20 cellular contexts compared by ENCODE assay signal in genomic region chr16:69323428-69323827, GRCh38. TPM values are rescaled to one million over a fixed set of nuclear protein-coding genes. Genes with fewer than 3 reads are reported as not detected.
A peak's percentile ranks its signal among the peaks of the same experiment; 100 is the strongest.
DNase-seq lines count a peak whose midpoint lies in the region; ATAC-seq, FAIRE-seq and TF ChIP-seq lines count a peak whose summit lies in the region.
"Had no signal": no experiment of that assay in that cellular context is flagged by ENCODE, and none has a peak within 500 bp of the region (broad histone marks: within the 10 kb centered on the region; RNA-seq: fewer than 3 reads in every experiment).

No MANE protein-coding gene starts in this region.

- TF ChIP-seq POLR2A in GM12878 (IDR thresholded peaks at IDR 0.05; ENCODE audit: low read depth, low read length) (peak; percentile 26; the same call in 1 of the 2 replicates), right lobe of liver (IDR thresholded peaks at IDR 0.05) (no peak)

- no peak overlapping the region for H3K56ac ChIP-seq in mesendoderm (ENCODE audit: low read length)

- H2AFZ ChIP-seq in GM12878 (ENCODE audit: control insufficient read depth, low read depth, low read length): no peak overlapping the region

- H2BK5ac ChIP-seq in mesendoderm (ENCODE audit: low read length): no peak overlapping the region

- peaks cover 94% of the 10 kb centered on the region for H3K36me3 Mint-ChIP-seq in stimulated activated effector memory CD8-positive, alpha-beta T cell treated with anti-CD3 and anti-CD28 coated beads, Interleukin-12 subunit alpha, Interleukin-12 subunit beta, amount 100 ng/mL, for 72 hours
- peaks cover 46% of the 10 kb centered on the region for H3K36me3 Mint-ChIP-seq in activated CD8-positive, alpha-beta T cell treated with anti-CD3 and anti-CD28 coated beads for 36 hours (ENCODE audit: low read depth)

- 95% methylated on average over 15 of the region's 15 CpGs for WGBS in GM12878 (ENCODE audit: insufficient coverage, insufficient replicate concordance, low lambda C conversion rate, missing lambda C conversion rate)
- 56% methylated on average over 5 of the region's 15 CpGs for WGBS in right lobe of liver (ENCODE audit: insufficient coverage, low coverage, low lambda C conversion rate, missing lambda C conversion rate)
- no CpG with 5 or more reads among the region's 15 CpGs for WGBS in mesendoderm (ENCODE audit: extremely low coverage, insufficient coverage, low lambda C conversion rate)

- H3K27me3 Mint-ChIP-seq in activated CD8-positive, alpha-beta T cell treated with anti-CD3 and anti-CD28 coated beads for 36 hours: no peaks in the 10 kb centered on the region

- SMC1A ChIA-PET in GM12878 (lab: Charles Lee; ENCODE audit: uncharacterized antibody, unreplicated experiment): no interaction called here

- H2AK5ac ChIP-seq in mesendoderm (ENCODE audit: low read length): no peak overlapping the region

- no peak overlapping the region for H3K23ac ChIP-seq in mesendoderm (ENCODE audit: low read length)

- no peak overlapping the region for H3K4ac ChIP-seq in mesendoderm (ENCODE audit: low read depth, low read length)

- no TSS peak for BruUV-seq in GM12878 (replicated peaks; lab: Mats Ljungman, UMichigan)

- no peak overlapping the region for H4K5ac ChIP-seq in mesendoderm (ENCODE audit: low read length)

- H4K8ac ChIP-seq in mesendoderm (ENCODE audit: low read depth, low read length): no peak overlapping the region

- H3K4me2 ChIP-seq in GM12878 (ENCODE audit: control insufficient read depth, insufficient read depth): no peak overlapping the region
- no peak overlapping the region for H3K4me2 ChIP-seq in mesendoderm (ENCODE audit: low read length)

- no peak for TF ChIP-seq RAD21 in GM12878 (IDR thresholded peaks at IDR 0.05; ENCODE audit: insufficient read depth, low read depth, low read length)

- no peak for FAIRE-seq in GM12878 (lab: Jason Lieb, UNC)
- FAIRE-seq: GM12891, GM18507, H1 had no signal

- H3K27ac Mint-ChIP-seq in stimulated activated effector memory CD8-positive, alpha-beta T cell treated with anti-CD3 and anti-CD28 coated beads, Interleukin-12 subunit alpha, Interleukin-12 subunit beta, amount 100 ng/mL, for 72 hours: peak overlapping the region; percentile 37
- H3K27ac Mint-ChIP-seq in activated CD8-positive, alpha-beta T cell treated with anti-CD3 and anti-CD28 coated beads for 36 hours: no peak overlapping the region

- H3K4me3 ChIP-seq in GM12878 (no peak overlapping the region), right lobe of liver (no peak overlapping the region), mesendoderm (ENCODE audit: low read length) (no peak overlapping the region)

- H3K4me3 Mint-ChIP-seq in stimulated activated effector memory CD8-positive, alpha-beta T cell treated with anti-CD3 and anti-CD28 coated beads, Interleukin-12 subunit alpha, Interleukin-12 subunit beta, amount 100 ng/mL, for 72 hours: no peak overlapping the region
- H3K4me3 Mint-ChIP-seq in activated CD8-positive, alpha-beta T cell treated with anti-CD3 and anti-CD28 coated beads for 36 hours: no peak overlapping the region

- H3K9me3 ChIP-seq in GM12878 (replicated peaks; ENCODE audit: control insufficient read depth, insufficient read depth, low read length): no peaks in the 10 kb centered on the region
- H3K9me3 ChIP-seq in right lobe of liver: no peaks in the 10 kb centered on the region

- RAD21 ChIA-PET in GM12878 (lab: Charles Lee; ENCODE audit: unreplicated experiment): no interaction called here

- H3K36me3 ChIP-seq in GM12878 (ENCODE audit: control insufficient read depth in 2 of 2, insufficient read depth in 2 of 2, low read length in 1 of 2) (peaks cover 43 to 48% of the 10 kb centered on the region in 2 experiments), right lobe of liver (peaks cover 0 to 61% (median 31%) of the 10 kb centered on the region in 4 donors), mesendoderm (ENCODE audit: control insufficient read depth, insufficient read depth, low read length) (peaks cover 28% of the 10 kb centered on the region)

- in situ Hi-C loops in GM12878 (cut with MboI): no loop called here

- H3K9me3 Mint-ChIP-seq in stimulated activated effector memory CD8-positive, alpha-beta T cell treated with anti-CD3 and anti-CD28 coated beads, Interleukin-12 subunit alpha, Interleukin-12 subunit beta, amount 100 ng/mL, for 72 hours: no peaks in the 10 kb centered on the region
- H3K9me3 Mint-ChIP-seq in activated CD8-positive, alpha-beta T cell treated with anti-CD3 and anti-CD28 coated beads for 36 hours: no peaks in the 10 kb centered on the region

- no peak overlapping the region for H3K18ac ChIP-seq in mesendoderm (ENCODE audit: low read length)

- no peak for TF ChIP-seq EP300 in GM12878 (IDR thresholded peaks at IDR 0.05; ENCODE audit: borderline replicate concordance in 1 of 2, control insufficient read depth in 1 of 2, low read depth in 2 of 2, low read length in 2 of 2)

- H3K79me1 ChIP-seq in mesendoderm (ENCODE audit: low read length): peaks cover 15% of the 10 kb centered on the region

- 0 out of 2 replicates have a peak, but pooled peaks cover 2% of the 10 kb centered on the region for H4K20me1 ChIP-seq in GM12878 (ENCODE audit: control insufficient read depth, insufficient read depth)

- H3K27me3 ChIP-seq in GM12878 (replicated peaks in 1 of 2; ENCODE audit: control insufficient read depth in 2 of 2, insufficient read depth in 2 of 2, low read length in 1 of 2) (no peaks in the 10 kb centered on the region), right lobe of liver (no peaks in the 10 kb centered on the region), mesendoderm (ENCODE audit: insufficient read depth, low read length, poor library complexity) (no peaks in the 10 kb centered on the region)

- peaks cover 49% of the 10 kb centered on the region for H3K4me1 Mint-ChIP-seq in stimulated activated effector memory CD8-positive, alpha-beta T cell treated with anti-CD3 and anti-CD28 coated beads, Interleukin-12 subunit alpha, Interleukin-12 subunit beta, amount 100 ng/mL, for 72 hours
- H3K4me1 Mint-ChIP-seq in activated CD8-positive, alpha-beta T cell treated with anti-CD3 and anti-CD28 coated beads for 36 hours (ENCODE audit: low read depth): peaks cover 33% of the 10 kb centered on the region

- TF ChIP-seq CTCF in GM12878 (IDR thresholded peaks at IDR 0.05 in 2 of 3, conservative IDR thresholded peaks at IDR 0.05 in 1 of 3; ENCODE audit: control insufficient read depth in 2 of 3, extremely low read depth in 1 of 3, insufficient read depth in 1 of 3, low read depth in 3 of 3, low read length in 3 of 3) (no peak), right lobe of liver (IDR thresholded peaks at IDR 0.05) (no peak)
- TF ChIP-seq CTCF in activated CD8-positive, alpha-beta T cell treated with anti-CD3 and anti-CD28 coated beads for 36 hours (IDR thresholded peaks at IDR 0.05): no peak

- no peak for ATAC-seq in GM12878
- peak in 1 of 4 donors; percentile 11 for ATAC-seq in right lobe of liver
- no peak for ATAC-seq in stimulated activated effector memory CD8-positive, alpha-beta T cell treated with anti-CD3 and anti-CD28 coated beads, Interleukin-12 subunit alpha, Interleukin-12 subunit beta, amount 100 ng/mL, for 72 hours
- ATAC-seq in activated CD8-positive, alpha-beta T cell treated with anti-CD3 and anti-CD28 coated beads for 36 hours: no peak
- ATAC-seq: Panc1 had no signal

- POLR2A ChIA-PET in GM12878 (lab: Charles Lee): interaction anchor here (0.7 kb wide), 2 partner anchors 14 to 147 kb away, joined by 5 to 6 read pairs; no protein-coding TSS in a partner anchor
- POLR2A ChIA-PET in activated CD8-positive, alpha-beta T cell treated with anti-CD3 and anti-CD28 coated beads for 36 hours (lab: Charles Lee): interaction anchor here (3.2 kb wide), 1 partner anchor 11 kb away, joined by 15 read pairs; the partner anchor contains the start of gene VPS4A

- CTCF ChIA-PET in GM12878 (lab: Yijun Ruan, JAX): interaction anchor here (0.9 kb wide), 1 partner anchor 11 kb away, joined by 3 read pairs; no protein-coding TSS in a partner anchor
- CTCF ChIA-PET in activated CD8-positive, alpha-beta T cell treated with anti-CD3 and anti-CD28 coated beads for 36 hours (lab: Charles Lee): interaction anchor here (1.3 kb wide), 2 partner anchors 11 to 13 kb away, joined by 3 to 5 read pairs; no protein-coding TSS in a partner anchor

- H3K79me2 ChIP-seq in GM12878 (ENCODE audit: control insufficient read depth, insufficient read depth, low read length) (peaks cover 37% of the 10 kb centered on the region), mesendoderm (ENCODE audit: control insufficient read depth, insufficient read depth, low read length) (peaks cover 33% of the 10 kb centered on the region)

- intact Hi-C loops in GM12878 (cut with micrococcal nuclease; ENCODE audit: unreplicated experiment) (no loop called here), right lobe of liver (cut with DNase I) (no loop called here)
- intact Hi-C loops in activated CD8-positive, alpha-beta T cell treated with anti-CD3 and anti-CD28 coated beads for 36 hours (cut with micrococcal nuclease): no loop called here

- DNase-seq in activated T-cell treated with anti-CD3 and anti-CD28 coated beads, Interleukin-2, amount 50 U/mL, for 1 hour: peak; percentile 13
- DNase-seq in activated T-cell treated with anti-CD3 and anti-CD28 coated beads for 4 hours (no peak), GM12878 (ENCODE audit: low read depth, low spot score) (no peak), right lobe of liver (peak in 2 of 3 donors; percentile 71), mesendoderm (no peak), NCI-H345 treated with DMSO at 0.1 percent for 48 hours (lab: John Stamatoyannopoulos, UW; ENCODE audit: unreplicated experiment) (no peak)
- no peak for DNase-seq in stimulated activated effector memory CD8-positive, alpha-beta T cell treated with anti-CD3 and anti-CD28 coated beads, Interleukin-12 subunit alpha, Interleukin-12 subunit beta, amount 100 ng/mL, for 72 hours (ENCODE audit: low spot score in 2 of 2)
- no peak for DNase-seq in activated CD8-positive, alpha-beta T cell treated with anti-CD3 and anti-CD28 coated beads for 36 hours
- DNase-seq: DMS 273 treated with DMSO at 0.1 percent for 48 hours, GDM1, Kasumi-1, NCI-H1105, NCI-H1694, NCI-H524 had no signal

- H3K27ac ChIP-seq in GM12878 (ENCODE audit: control insufficient read depth, insufficient read depth) (no peak overlapping the region), right lobe of liver (peak overlapping the region in 2 of 3 donors; percentile 76 to 95), mesendoderm (ENCODE audit: low read depth, low read length) (no peak overlapping the region)

- H2BK15ac ChIP-seq in mesendoderm (replicated peaks; ENCODE audit: low read depth): no peak overlapping the region

- H3K4me1 ChIP-seq in GM12878 (ENCODE audit: control insufficient read depth, insufficient read depth, low read length): peaks cover 2% of the 10 kb centered on the region
- H3K4me1 ChIP-seq in right lobe of liver: peaks cover 3 to 70% (median 28%) of the 10 kb centered on the region in 4 donors
- peaks cover 3% of the 10 kb centered on the region for H3K4me1 ChIP-seq in mesendoderm (ENCODE audit: control insufficient read depth, low read depth, low read length)

- H2BK120ac ChIP-seq in mesendoderm (ENCODE audit: low read depth, low read length): no peak overlapping the region

- no peak overlapping the region for H3K9ac ChIP-seq in GM12878 (ENCODE audit: control insufficient read depth, insufficient read depth, low read length)
- no peak overlapping the region for H3K9ac ChIP-seq in mesendoderm (ENCODE audit: low read length)

RNA-seq across cellular contexts. Expression of gene PDF, which starts 7.0 kb away (rescaled TPM):
- total RNA-seq in GM12878 (2013; cell fraction: nucleolus; rRNA removed): 9.9 and 10.2 TPM in 2 replicates
- total RNA-seq in GM12878 (2014; rRNA removed) (32.5 and 42.0 TPM in 2 replicates), GM12878 (2014; rRNA removed; fragmentation: Illumina TruSeq; extraction: Trizol) (2.4 and 3.0 TPM in 2 replicates), GM12878 (2021) (25.8 and 28.7 TPM in 2 replicates), right lobe of liver (10 to 100 TPM; 13.5 to 38.5 (median 15.7) TPM)
- polyA plus RNA-seq in GM12878 (2011; ENCODE audit: low read depth): 5.3 TPM
- polyA plus RNA-seq in GM12878 (2011; rRNA removed) (1.4 and 4.6 TPM in 2 replicates), GM12878 (2014; fragmentation: Illumina TruSeq; extraction: Trizol) (1.9 and 2.4 TPM in 2 replicates), GM12878 (2014; fragmentation: Nextera tagmentation; extraction: Ambion mirVana) (under 1 TPM; 0.13 to 0.37 TPM), GM12878 (2014; rRNA removed) (30.1 and 37.6 TPM in 2 replicates), GM12878 (2016; fragmentation: Nextera tagmentation; extraction: Ambion mirVana) (10 to 100 TPM; 38.5 to 44.1 TPM)
- 8.8 and 15.5 TPM in 2 replicates for polyA plus RNA-seq in GM12878 (2011; cell fraction: cytosol; rRNA removed)
- 9.9 and 10.9 TPM in 2 replicates for polyA plus RNA-seq in GM12878 (2011; cell fraction: nucleus; rRNA removed)
- 8.2 and 10.7 TPM in 2 replicates for polyA plus RNA-seq in GM12878 (2012)
- polyA minus RNA-seq in GM12878 (2011; rRNA and poly(A)+ RNA removed): 3.1 and 4.0 TPM in 2 replicates
- 1.1 and 5.7 TPM in 2 replicates for polyA minus RNA-seq in GM12878 (2011; cell fraction: cytosol; rRNA and poly(A)+ RNA removed)
- 2.4 and 5.4 TPM in 2 replicates for polyA minus RNA-seq in GM12878 (2011; cell fraction: nucleus; rRNA and poly(A)+ RNA removed)
- polyA plus RNA-seq in mesendoderm (2013, experiment 1 of 2): 25.4 TPM
- polyA plus RNA-seq in mesendoderm (2013, experiment 2 of 2): 23.4 TPM
- total RNA-seq in activated CD8-positive, alpha-beta T cell treated with anti-CD3 and anti-CD28 coated beads for 36 hours: 10 to 100 TPM; 16.1 to 19.5 TPM

RNA-seq across cellular contexts. Expression of gene VPS4A, which starts 12.3 kb away (rescaled TPM):
- 26.1 and 29.7 TPM in 2 replicates for total RNA-seq in GM12878 (2013; cell fraction: nucleolus; rRNA removed)
- total RNA-seq in GM12878 (2014; rRNA removed) (21.4 and 22.5 TPM in 2 replicates), GM12878 (2014; rRNA removed; fragmentation: Illumina TruSeq; extraction: Trizol) (16.1 and 17.2 TPM in 2 replicates), GM12878 (2021) (21.4 and 22.2 TPM in 2 replicates), right lobe of liver (10 to 100 TPM in 5 of 6 experiments, 1 to 10 TPM in 1; 9.6 to 15.3 (median 12.3) TPM)
- polyA plus RNA-seq in GM12878 (2011; ENCODE audit: low read depth): 16.3 TPM
- polyA plus RNA-seq in GM12878 (2011; rRNA removed) (5.7 and 8.7 TPM in 2 replicates), GM12878 (2014; fragmentation: Illumina TruSeq; extraction: Trizol) (13.8 and 22.2 TPM in 2 replicates), GM12878 (2014; fragmentation: Nextera tagmentation; extraction: Ambion mirVana) (1 to 10 TPM; 5.2 to 8.7 TPM), GM12878 (2014; rRNA removed) (20.3 and 24.0 TPM in 2 replicates), GM12878 (2016; fragmentation: Nextera tagmentation; extraction: Ambion mirVana) (10 to 100 TPM; 34.6 to 36.3 TPM)
- polyA plus RNA-seq in GM12878 (2011; cell fraction: cytosol; rRNA removed): 13.2 and 13.9 TPM in 2 replicates
- polyA plus RNA-seq in GM12878 (2011; cell fraction: nucleus; rRNA removed): 19.0 and 24.1 TPM in 2 replicates
- polyA plus RNA-seq in GM12878 (2012): 23.7 and 31.4 TPM in 2 replicates
- 8.6 and 16.8 TPM in 2 replicates for polyA minus RNA-seq in GM12878 (2011; rRNA and poly(A)+ RNA removed)
- 6.9 and 12.4 TPM in 2 replicates for polyA minus RNA-seq in GM12878 (2011; cell fraction: cytosol; rRNA and poly(A)+ RNA removed)
- 9.6 and 11.8 TPM in 2 replicates for polyA minus RNA-seq in GM12878 (2011; cell fraction: nucleus; rRNA and poly(A)+ RNA removed)
- 33.5 TPM for polyA plus RNA-seq in mesendoderm (2013, experiment 1 of 2)
- polyA plus RNA-seq in mesendoderm (2013, experiment 2 of 2): 35.0 TPM
- total RNA-seq in activated CD8-positive, alpha-beta T cell treated with anti-CD3 and anti-CD28 coated beads for 36 hours: 10 to 100 TPM; 30.5 to 31.2 TPM

RNA-seq across cellular contexts. Expression of gene COG8, which starts 15.9 kb away (rescaled TPM):
- total RNA-seq in GM12878 (2013; cell fraction: nucleolus; rRNA removed): 59.5 and 67.1 TPM in 2 replicates
- total RNA-seq in GM12878 (2014; rRNA removed) (38.0 and 39.6 TPM in 2 replicates), GM12878 (2014; rRNA removed; fragmentation: Illumina TruSeq; extraction: Trizol) (18.1 and 19.1 TPM in 2 replicates), GM12878 (2021) (29.9 and 38.6 TPM in 2 replicates), right lobe of liver (10 to 100 TPM; 16.0 to 35.5 (median 25.3) TPM)
- polyA plus RNA-seq in GM12878 (2011; ENCODE audit: low read depth): 10.7 TPM
- polyA plus RNA-seq in GM12878 (2011; rRNA removed) (12.4 and 20.3 TPM in 2 replicates), GM12878 (2014; fragmentation: Illumina TruSeq; extraction: Trizol) (13.1 and 17.5 TPM in 2 replicates), GM12878 (2014; fragmentation: Nextera tagmentation; extraction: Ambion mirVana) (1 to 10 TPM; 2.8 to 3.1 TPM), GM12878 (2014; rRNA removed) (25.1 and 27.2 TPM in 2 replicates), GM12878 (2016; fragmentation: Nextera tagmentation; extraction: Ambion mirVana) (10 to 100 TPM; 29.2 to 31.0 TPM)
- 26.3 and 31.1 TPM in 2 replicates for polyA plus RNA-seq in GM12878 (2011; cell fraction: cytosol; rRNA removed)
- polyA plus RNA-seq in GM12878 (2011; cell fraction: nucleus; rRNA removed): 24.1 and 27.5 TPM in 2 replicates
- 13.7 and 16.0 TPM in 2 replicates for polyA plus RNA-seq in GM12878 (2012)
- polyA minus RNA-seq in GM12878 (2011; rRNA and poly(A)+ RNA removed): 35.3 and 52.3 TPM in 2 replicates
- 15.2 and 16.5 TPM in 2 replicates for polyA minus RNA-seq in GM12878 (2011; cell fraction: cytosol; rRNA and poly(A)+ RNA removed)
- polyA minus RNA-seq in GM12878 (2011; cell fraction: nucleus; rRNA and poly(A)+ RNA removed): 29.6 and 47.5 TPM in 2 replicates
- 28.2 TPM for polyA plus RNA-seq in mesendoderm (2013, experiment 1 of 2)
- 28.4 TPM for polyA plus RNA-seq in mesendoderm (2013, experiment 2 of 2)
- total RNA-seq in activated CD8-positive, alpha-beta T cell treated with anti-CD3 and anti-CD28 coated beads for 36 hours: 10 to 100 TPM; 26.0 to 27.4 TPM

RNA-seq across cellular contexts. Expression of gene NIP7, which starts 16.1 kb away (rescaled TPM):
- total RNA-seq in GM12878 (2013; cell fraction: nucleolus; rRNA removed): 21.6 and 24.4 TPM in 2 replicates
- total RNA-seq in GM12878 (2014; rRNA removed): 35.5 and 43.2 TPM in 2 replicates
- total RNA-seq in GM12878 (2014; rRNA removed; fragmentation: Illumina TruSeq; extraction: Trizol): 54.1 and 58.9 TPM in 2 replicates
- total RNA-seq in GM12878 (2021): 38.5 and 39.1 TPM in 2 replicates
- polyA plus RNA-seq in GM12878 (2011; ENCODE audit: low read depth): 23.3 TPM
- polyA plus RNA-seq in GM12878 (2011; rRNA removed): 18.8 and 20.7 TPM in 2 replicates
- polyA plus RNA-seq in GM12878 (2011; cell fraction: cytosol; rRNA removed): 12.9 and 16.9 TPM in 2 replicates
- polyA plus RNA-seq in GM12878 (2011; cell fraction: nucleus; rRNA removed): 7.0 and 9.8 TPM in 2 replicates
- 22.9 and 28.6 TPM in 2 replicates for polyA plus RNA-seq in GM12878 (2012)
- 57.7 and 68.6 TPM in 2 replicates for polyA plus RNA-seq in GM12878 (2014; fragmentation: Illumina TruSeq; extraction: Trizol)
- polyA plus RNA-seq in GM12878 (2014; fragmentation: Nextera tagmentation; extraction: Ambion mirVana): 10 to 100 TPM; 57.8 to 62.9 TPM
- polyA plus RNA-seq in GM12878 (2014; rRNA removed): 35.5 and 38.6 TPM in 2 replicates
- 10 to 100 TPM; 56.6 to 56.7 TPM for polyA plus RNA-seq in GM12878 (2016; fragmentation: Nextera tagmentation; extraction: Ambion mirVana)
- 18.5 and 18.8 TPM in 2 replicates for polyA minus RNA-seq in GM12878 (2011; rRNA and poly(A)+ RNA removed)
- 7.5 and 7.9 TPM in 2 replicates for polyA minus RNA-seq in GM12878 (2011; cell fraction: cytosol; rRNA and poly(A)+ RNA removed)
- polyA minus RNA-seq in GM12878 (2011; cell fraction: nucleus; rRNA and poly(A)+ RNA removed): 9.7 and 11.0 TPM in 2 replicates
- total RNA-seq in right lobe of liver: 10 to 100 TPM in 3 of 6 experiments, 1 to 10 TPM in 3; 6.9 to 11.3 (median 9.4) TPM
- 74.2 TPM for polyA plus RNA-seq in mesendoderm (2013, experiment 1 of 2)
- polyA plus RNA-seq in mesendoderm (2013, experiment 2 of 2): 74.5 TPM
- total RNA-seq in activated CD8-positive, alpha-beta T cell treated with anti-CD3 and anti-CD28 coated beads for 36 hours: 10 to 100 TPM; 37.7 to 41.8 TPM

RNA-seq across cellular contexts. Expression of gene TMED6, which starts 28.2 kb away (rescaled TPM):
- 1.5 TPM in 2 replicates for total RNA-seq in GM12878 (2013; cell fraction: nucleolus; rRNA removed)
- 0.27 and 0.40 TPM in 2 replicates for total RNA-seq in GM12878 (2014; rRNA removed)
- 0.37 and 1.1 TPM in 2 replicates for total RNA-seq in GM12878 (2014; rRNA removed; fragmentation: Illumina TruSeq; extraction: Trizol)
- total RNA-seq in GM12878 (2021): 0.48 and 1.7 TPM in 2 replicates
- polyA plus RNA-seq in GM12878 (2011; ENCODE audit: low read depth): 1.0 TPM
- polyA plus RNA-seq in GM12878 (2011; rRNA removed): 0.30 and 0.36 TPM in 2 replicates
- 0.12 and 0.18 TPM in 2 replicates for polyA plus RNA-seq in GM12878 (2011; cell fraction: cytosol; rRNA removed)
- polyA plus RNA-seq in GM12878 (2011; cell fraction: nucleus; rRNA removed): 0.47 and 0.70 TPM in 2 replicates
- 0.69 and 1.4 TPM in 2 replicates for polyA plus RNA-seq in GM12878 (2012)
- 0.78 and 1.4 TPM in 2 replicates for polyA plus RNA-seq in GM12878 (2014; fragmentation: Illumina TruSeq; extraction: Trizol)
- polyA plus RNA-seq in GM12878 (2014; fragmentation: Nextera tagmentation; extraction: Ambion mirVana): under 1 TPM; 0.40 to 0.80 TPM
- polyA plus RNA-seq in GM12878 (2014; rRNA removed): 0.27 and 0.52 TPM in 2 replicates
- under 1 TPM; 0.78 to 0.83 TPM for polyA plus RNA-seq in GM12878 (2016; fragmentation: Nextera tagmentation; extraction: Ambion mirVana)
- polyA minus RNA-seq in GM12878 (2011; rRNA and poly(A)+ RNA removed): not detected in 2 replicates
- not detected in 2 replicates for polyA minus RNA-seq in GM12878 (2011; cell fraction: cytosol; rRNA and poly(A)+ RNA removed)
- not detected in 2 replicates for polyA minus RNA-seq in GM12878 (2011; cell fraction: nucleus; rRNA and poly(A)+ RNA removed)
- 1 to 10 TPM; 1.6 to 9.9 (median 2.6) TPM for total RNA-seq in right lobe of liver
- polyA plus RNA-seq in mesendoderm (2013, experiment 1 of 2): 0.06 TPM
- polyA plus RNA-seq in mesendoderm (2013, experiment 2 of 2): 0.17 TPM
- 1 to 10 TPM; 1.2 to 2.2 TPM for total RNA-seq in activated CD8-positive, alpha-beta T cell treated with anti-CD3 and anti-CD28 coated beads for 36 hours
- total RNA-seq: A172, H1, Right ventricle myocardium inferior had no signal
- polyA plus RNA-seq: H1 had no signal

Comparison
In these comparisons a context has a peak if more than half of its experiments do, and no peak if none do; other contexts are left out.
1. DNase-seq: peak in activated T-cell treated with anti-CD3 and anti-CD28 coated beads, Interleukin-2, amount 50 U/mL, for 1 hour (single experiment) and right lobe of liver (2 of 3); none in activated T-cell treated with anti-CD3 and anti-CD28 coated beads for 4 hours (single experiment), GM12878 (single experiment), stimulated activated effector memory CD8-positive, alpha-beta T cell treated with anti-CD3 and anti-CD28 coated beads, Interleukin-12 subunit alpha, Interleukin-12 subunit beta, amount 100 ng/mL, for 72 hours (0 of 2), mesendoderm (single experiment), NCI-H345 treated with DMSO at 0.1 percent for 48 hours (single experiment) and activated CD8-positive, alpha-beta T cell treated with anti-CD3 and anti-CD28 coated beads for 36 hours (single experiment).
2. H3K27ac ChIP-seq: peak in right lobe of liver (2 of 3); none in GM12878 (single experiment) and mesendoderm (single experiment).